Comparison of ENCODE assay signal across 18 cellular contexts in the genomic region with DNA sequence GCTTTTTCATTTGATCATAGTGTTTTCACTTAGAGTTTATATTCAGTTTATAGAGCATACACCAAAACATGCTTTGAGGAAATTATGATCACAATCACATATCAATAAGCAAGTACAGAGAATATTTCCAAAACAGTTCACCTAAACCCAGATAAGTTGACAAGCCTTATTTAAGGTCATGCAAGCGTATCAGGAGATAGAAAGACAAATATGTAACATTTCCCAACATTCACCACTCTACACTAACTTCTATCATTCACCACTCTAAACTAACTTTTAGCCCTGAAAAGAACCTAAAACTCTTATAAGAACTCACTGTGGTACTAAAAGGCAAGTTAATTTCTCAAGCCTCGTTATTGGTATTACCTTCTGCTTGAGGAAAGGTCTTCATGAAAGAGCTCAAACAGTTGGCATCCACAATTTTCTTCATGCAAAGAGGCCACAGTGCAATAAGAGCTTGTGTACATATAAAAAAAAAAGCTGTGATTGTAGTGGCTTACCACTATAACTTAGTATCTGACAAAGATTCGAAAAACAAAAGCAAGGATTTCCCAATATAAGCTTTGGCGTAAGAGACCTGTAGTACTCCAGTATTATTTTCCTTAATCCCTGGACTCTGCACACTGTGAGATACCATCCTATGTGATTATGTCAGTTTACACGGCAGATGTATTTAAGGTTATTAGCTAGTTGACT.
"Had no signal": no experiment of that assay in that cellular context is flagged by ENCODE, and none has a peak within 500 bp of the region (broad histone marks: within the 10 kb centered on the region; RNA-seq: fewer than 3 reads in every experiment).

No MANE protein-coding gene starts in this region.

- ATAC-seq: activated CD8-positive, alpha-beta T cell treated with anti-CD3 and anti-CD28 coated beads for 36 hours; activated naive CD8-positive, alpha-beta T cell treated with anti-CD3 and anti-CD28 coated beads, Interleukin-2, amount 50 U/mL, for 24 hours; mucosa of descending colon; sciatic nerve; stimulated activated effector memory CD8-positive, alpha-beta T cell treated with anti-CD3 and anti-CD28 coated beads, Interleukin-12 subunit alpha, Interleukin-12 subunit beta, amount 100 ng/mL, for 72 hours had no signal

- H3K4me1 ChIP-seq: esophagus squamous epithelium, left ventricle myocardium inferior had no signal

- H3K4me3 ChIP-seq: esophagus squamous epithelium, mucosa of descending colon, ovary, skin epidermis, thoracic aorta had no signal

- DNase-seq: activated B cell treated with CpG ODN at 0.5 μM for 24 hours; activated CD4-positive, alpha-beta T cell treated with anti-CD3 and anti-CD28 coated beads, Interleukin-2, amount 50 U/mL, for 1 hour; activated CD8-positive, alpha-beta T cell treated with anti-CD3 and anti-CD28 coated beads for 36 hours; activated naive CD8-positive, alpha-beta T cell treated with anti-CD3 and anti-CD28 coated beads, Interleukin-2, amount 50 U/mL, for 24 hours; activated T-cell treated with anti-CD3 and anti-CD28 coated beads, Interleukin-2, amount 50 U/mL, for 48 hours; amygdala; central memory CD4-positive, alpha-beta T cell; esophagus squamous epithelium; left ventricle myocardium inferior; mucosa of descending colon; ovary; stimulated activated CD4-positive, alpha-beta T cell treated with anti-CD3 and anti-CD28 coated beads, Interleukin-12 subunit alpha, Interleukin-12 subunit beta, amount 100 ng/mL, for 4 hours; stimulated activated CD4-positive, alpha-beta T cell treated with anti-CD3 and anti-CD28 coated beads, Interleukin-4, amount 100 ng/mL, for 24 hours had no signal

- H3K27me3 ChIP-seq: esophagus squamous epithelium, ovary had no signal

- H3K27ac ChIP-seq: epithelial cell of prostate, esophagus squamous epithelium, left ventricle myocardium inferior, ovary, skin epidermis, thoracic aorta had no signal

- H3K36me3 ChIP-seq: esophagus squamous epithelium, left ventricle myocardium inferior, ovary, thoracic aorta had no signal

- H3K9me3 ChIP-seq: esophagus squamous epithelium, left ventricle myocardium inferior, mucosa of descending colon, ovary, thoracic aorta had no signal
